ENCODE assay signal across 3 cellular contexts in the genomic region with DNA sequence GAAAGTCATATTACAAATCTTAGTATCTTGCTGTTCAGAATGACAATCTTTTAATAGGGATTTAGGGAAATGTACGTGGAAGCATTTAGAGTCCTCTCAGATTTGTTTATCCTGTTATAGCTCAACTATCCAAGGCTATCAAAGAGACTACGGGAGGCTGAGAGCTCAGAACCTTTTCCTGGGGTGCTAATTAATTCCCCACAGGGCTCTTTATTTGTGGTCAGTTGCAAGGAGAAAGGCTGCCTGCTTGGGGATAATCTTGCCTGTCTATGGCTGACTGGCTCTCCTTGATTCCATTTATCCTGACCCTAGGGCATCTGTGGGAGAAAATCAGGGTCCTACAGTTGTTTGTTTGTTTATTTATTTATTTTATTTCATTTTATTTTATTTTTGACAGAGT.
TF ChIP-seq lines count a peak whose summit lies in the region.

No MANE protein-coding gene starts in this region.

TF ChIP-seq in GM23338, 12 proteins besides CTCF, POLR2A, EP300 and RAD21:
- TF ChIP-seq EZH2 (IDR thresholded peaks at IDR 0.05; ENCODE audit: low read depth, unreplicated experiment) (no peak), EZH2phosphoT487 (IDR thresholded peaks at IDR 0.05; ENCODE audit: unreplicated experiment) (no peak), POLR2AphosphoS5 (IDR thresholded peaks at IDR 0.05; ENCODE audit: low read depth) (no peak), ZNF331 (CRISPR knock-in tag; IDR thresholded peaks at IDR 0.05; ENCODE audit: low read depth) (no peak), REST (IDR thresholded peaks at IDR 0.05; ENCODE audit: unreplicated experiment) (no peak), JUNB (IDR thresholded peaks at IDR 0.05; ENCODE audit: unreplicated experiment) (no peak)
- TF ChIP-seq, protein P1, sequence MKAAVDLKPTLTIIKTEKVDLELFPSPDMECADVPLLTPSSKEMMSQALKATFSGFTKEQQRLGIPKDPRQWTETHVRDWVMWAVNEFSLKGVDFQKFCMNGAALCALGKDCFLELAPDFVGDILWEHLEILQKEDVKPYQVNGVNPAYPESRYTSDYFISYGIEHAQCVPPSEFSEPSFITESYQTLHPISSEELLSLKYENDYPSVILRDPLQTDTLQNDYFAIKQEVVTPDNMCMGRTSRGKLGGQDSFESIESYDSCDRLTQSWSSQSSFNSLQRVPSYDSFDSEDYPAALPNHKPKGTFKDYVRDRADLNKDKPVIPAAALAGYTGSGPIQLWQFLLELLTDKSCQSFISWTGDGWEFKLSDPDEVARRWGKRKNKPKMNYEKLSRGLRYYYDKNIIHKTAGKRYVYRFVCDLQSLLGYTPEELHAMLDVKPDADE (IDR thresholded peaks at IDR 0.05) = no peak

TF ChIP-seq in H1, 55 proteins besides CTCF, POLR2A, EP300 and RAD21:
- TF ChIP-seq JUND (IDR thresholded peaks at IDR 0.05; ENCODE audit: low read length) (no peak), NANOG (IDR thresholded peaks at IDR 0.05; ENCODE audit: insufficient read depth, low read depth, low read length, poor library complexity, severe bottlenecking) (peak; percentile 60)

TF ChIP-seq in SK-N-SH treated with all-trans-retinoic acid at 6 μM for 48 hours, 23 proteins besides CTCF, POLR2A, EP300 and RAD21:
- TF ChIP-seq ARNTL (CRISPR knock-in tag; IDR thresholded peaks at IDR 0.05; ENCODE audit: borderline replicate concordance, low read depth) = no peak
- TF ChIP-seq TSHZ2 (CRISPR knock-in tag; IDR thresholded peaks at IDR 0.05) = no peak
- TF ChIP-seq ZFP30 (CRISPR knock-in tag; IDR thresholded peaks at IDR 0.05) = no peak
- TF ChIP-seq, protein P2, sequence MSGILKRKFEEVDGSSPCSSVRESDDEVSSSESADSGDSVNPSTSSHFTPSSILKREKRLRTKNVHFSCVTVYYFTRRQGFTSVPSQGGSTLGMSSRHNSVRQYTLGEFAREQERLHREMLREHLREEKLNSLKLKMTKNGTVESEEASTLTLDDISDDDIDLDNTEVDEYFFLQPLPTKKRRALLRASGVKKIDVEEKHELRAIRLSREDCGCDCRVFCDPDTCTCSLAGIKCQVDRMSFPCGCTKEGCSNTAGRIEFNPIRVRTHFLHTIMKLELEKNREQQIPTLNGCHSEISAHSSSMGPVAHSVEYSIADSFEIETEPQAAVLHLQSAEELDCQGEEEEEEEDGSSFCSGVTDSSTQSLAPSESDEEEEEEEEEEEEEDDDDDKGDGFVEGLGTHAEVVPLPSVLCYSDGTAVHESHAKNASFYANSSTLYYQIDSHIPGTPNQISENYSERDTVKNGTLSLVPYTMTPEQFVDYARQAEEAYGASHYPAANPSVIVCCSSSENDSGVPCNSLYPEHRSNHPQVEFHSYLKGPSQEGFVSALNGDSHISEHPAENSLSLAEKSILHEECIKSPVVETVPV (CRISPR knock-in tag; IDR thresholded peaks at IDR 0.05) = no peak
- TF ChIP-seq ISL1 (CRISPR knock-in tag; IDR thresholded peaks at IDR 0.05) = no peak
- TF ChIP-seq, protein P3, sequence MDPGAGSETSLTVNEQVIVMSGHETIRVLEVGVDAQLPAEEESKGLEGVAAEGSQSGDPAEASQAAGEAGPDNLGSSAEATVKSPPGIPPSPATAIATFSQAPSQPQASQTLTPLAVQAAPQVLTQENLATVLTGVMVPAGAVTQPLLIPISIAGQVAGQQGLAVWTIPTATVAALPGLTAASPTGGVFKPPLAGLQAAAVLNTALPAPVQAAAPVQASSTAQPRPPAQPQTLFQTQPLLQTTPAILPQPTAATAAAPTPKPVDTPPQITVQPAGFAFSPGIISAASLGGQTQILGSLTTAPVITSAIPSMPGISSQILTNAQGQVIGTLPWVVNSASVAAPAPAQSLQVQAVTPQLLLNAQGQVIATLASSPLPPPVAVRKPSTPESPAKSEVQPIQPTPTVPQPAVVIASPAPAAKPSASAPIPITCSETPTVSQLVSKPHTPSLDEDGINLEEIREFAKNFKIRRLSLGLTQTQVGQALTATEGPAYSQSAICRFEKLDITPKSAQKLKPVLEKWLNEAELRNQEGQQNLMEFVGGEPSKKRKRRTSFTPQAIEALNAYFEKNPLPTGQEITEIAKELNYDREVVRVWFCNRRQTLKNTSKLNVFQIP (CRISPR knock-in tag; IDR thresholded peaks at IDR 0.05; ENCODE audit: borderline replicate concordance, low read depth) = no peak
- no peak for TF ChIP-seq GLIS3 (CRISPR knock-in tag; IDR thresholded peaks at IDR 0.05)
TF ChIP-seq in SK-N-SH treated with all-trans-retinoic acid at 6 μM for 48 hours: peak in this region for 0.
